In genomic region chr5:169299651-169300467, GRCh38 we compare ENCODE assay signal across 11 cellular contexts. TPM values are rescaled to one million over a fixed set of nuclear protein-coding genes. Genes with fewer than 3 reads are reported as not detected.
DNase-seq lines count a peak whose midpoint lies in the region; ATAC-seq and TF ChIP-seq lines count a peak whose summit lies in the region.
"Had no signal": no experiment of that assay in that cellular context is flagged by ENCODE, and none has a peak within 500 bp of the region (broad histone marks: within the 10 kb centered on the region; RNA-seq: fewer than 3 reads in every experiment).

No MANE protein-coding gene starts in this region.

- H3K4me1 Mint-ChIP-seq in mesothelial cell of epicardium (peaks cover 48% of the 10 kb centered on the region), type B pancreatic cell (ENCODE audit: unreplicated experiment) (peaks cover 52% of the 10 kb centered on the region)

- H3K4me3 Mint-ChIP-seq in mesothelial cell of epicardium (peak overlapping the region; percentile 80), type B pancreatic cell (peak overlapping the region; percentile 92)
- H3K4me3 Mint-ChIP-seq: activated B cell treated with CpG ODN at 0.5 μM for 24 hours had no signal

- H3K27ac Mint-ChIP-seq in mesothelial cell of epicardium, result peak overlapping the region; percentile 54
- peak overlapping the region; percentile 17 for H3K27ac Mint-ChIP-seq in type B pancreatic cell
- H3K27ac Mint-ChIP-seq: activated B cell treated with CpG ODN at 0.5 μM for 24 hours had no signal

- H3K9me2 ChIP-seq in PC-3 (replicated peaks; ENCODE audit: low read length), result no peaks in the 10 kb centered on the region

- no peaks in the 10 kb centered on the region for H4K20me1 ChIP-seq in PC-3 (ENCODE audit: low read length)

- TF ChIP-seq CTCF in PC-3 (conservative IDR thresholded peaks at IDR 0.05; ENCODE audit: low read depth, low read length), result no peak
- no peak for TF ChIP-seq CTCF in epithelial cell of proximal tubule (conservative IDR thresholded peaks at IDR 0.05; ENCODE audit: low read depth, low read length)
- TF ChIP-seq CTCF in mesothelial cell of epicardium (IDR thresholded peaks at IDR 0.05; ENCODE audit: unreplicated experiment), result no peak
- TF ChIP-seq CTCF in type B pancreatic cell (conservative IDR thresholded peaks at IDR 0.05), result no peak

- H3K27me3 ChIP-seq in PC-3 (ENCODE audit: low read length), result peaks cover 55% of the 10 kb centered on the region
- peaks cover 12% of the 10 kb centered on the region for H3K27me3 ChIP-seq in SJCRH30

- no TSS peak for BruUV-seq in PC-3 (replicated peaks; lab: Mats Ljungman, UMichigan)

- H3K79me2 ChIP-seq in PC-3 (ENCODE audit: low read length), result no peaks in the 10 kb centered on the region

- H3K36me3 ChIP-seq in PC-3 (ENCODE audit: low read depth, low read length), result no peaks in the 10 kb centered on the region
- H3K36me3 ChIP-seq in SJCRH30, result no peaks in the 10 kb centered on the region

- H3K27ac ChIP-seq in PC-3 (ENCODE audit: low read length), result no peak overlapping the region
- H3K27ac ChIP-seq in SJCRH30, result no peak overlapping the region
- H3K27ac ChIP-seq: HL-60 had no signal

- H3K4me1 ChIP-seq in PC-3 (ENCODE audit: insufficient read depth, low read length), result no peaks in the 10 kb centered on the region
- H3K4me1 ChIP-seq in SJCRH30, result no peaks in the 10 kb centered on the region

- no peak overlapping the region for H3K4me3 ChIP-seq in PC-3 (ENCODE audit: low read length)
- H3K4me3 ChIP-seq in epithelial cell of proximal tubule (ENCODE audit: low read depth, low read length), result peak overlapping the region; percentile 34
- no peak overlapping the region for H3K4me3 ChIP-seq in SJCRH30

- no peak overlapping the region for H3K9ac ChIP-seq in PC-3 (ENCODE audit: low read length)

- H3K4me2 ChIP-seq in PC-3 (ENCODE audit: low read length), result peak overlapping the region; percentile 45; the same call in 1 of the 2 replicates

- CTCF ChIA-PET in PC-3 (lab: Charles Lee), result no interaction called here

- H2AFZ ChIP-seq in PC-3 (ENCODE audit: low read length), result no peak overlapping the region

- no peak for DNase-seq in PC-3
- DNase-seq in epithelial cell of proximal tubule (ENCODE audit: low read depth), result no peak
- DNase-seq in mesothelial cell of epicardium (ENCODE audit: low spot score in 2 of 2, unreplicated experiment in 2 of 2), result no peak
- no peak for DNase-seq in type B pancreatic cell (ENCODE audit: extremely low spot score, unreplicated experiment)
- no peak for DNase-seq in RKO (ENCODE audit: low spot score)
- DNase-seq in SJCRH30, result no peak
- DNase-seq: activated B cell treated with CpG ODN at 0.5 μM for 24 hours had no signal

- ATAC-seq in PC-3, result no peak
- no peak for ATAC-seq in HG03039 (IDR thresholded peaks at IDR 0.05; ENCODE audit: unreplicated experiment)

- H3K27me3 Mint-ChIP-seq in mesothelial cell of epicardium (ENCODE audit: low read depth) (peaks cover 65% of the 10 kb centered on the region), type B pancreatic cell (peaks cover 54% of the 10 kb centered on the region)

- H3F3A ChIP-seq in PC-3 (ENCODE audit: low read length, unreplicated experiment), result no peaks in the 10 kb centered on the region

- H3K36me3 Mint-ChIP-seq in mesothelial cell of epicardium (no peaks in the 10 kb centered on the region), type B pancreatic cell (peaks cover 4% of the 10 kb centered on the region)

- no peaks in the 10 kb centered on the region for H3K9me3 ChIP-seq in PC-3 (ENCODE audit: low read length)
- no peaks in the 10 kb centered on the region for H3K9me3 ChIP-seq in SJCRH30 (replicated peaks)

- POLR2A ChIA-PET in PC-3 (lab: Charles Lee; ENCODE audit: unreplicated experiment), result no interaction called here

- intact Hi-C loops in PC-3 (cut with micrococcal nuclease), result loop anchor here (5.0 to 10.0 kb wide), 2 partner anchors 623 to 1855 kb away; no protein-coding TSS in a partner anchor

- H3K9me3 Mint-ChIP-seq in mesothelial cell of epicardium (no peaks in the 10 kb centered on the region), type B pancreatic cell (no peaks in the 10 kb centered on the region)
- H3K9me3 Mint-ChIP-seq: activated B cell treated with CpG ODN at 0.5 μM for 24 hours had no signal

RNA-seq across cellular contexts. Expression of gene SLIT3, which starts 1.1 kb away (rescaled TPM):
- total RNA-seq in PC-3 (2014; rRNA removed) (0.35 and 0.44 TPM in 2 replicates), epithelial cell of proximal tubule (0.36 and 3.1 TPM in 2 replicates), mesothelial cell of epicardium (64.1 to 65.1 TPM (median 64.3 TPM) in 3 replicates), type B pancreatic cell (ENCODE audit: low replicate concordance) (17.0 and 56.6 TPM in 2 replicates)
- 1.8 and 2.0 TPM in 2 replicates for total RNA-seq in SJCRH30 (2014; rRNA removed; shearing (Covaris generic))
- total RNA-seq: activated B cell treated with CpG ODN at 0.5 μM for 24 hours, myocyte, NCI-H460 had no signal
